Comparison of ENCODE assay signal across 13 cellular contexts in the genomic region with DNA sequence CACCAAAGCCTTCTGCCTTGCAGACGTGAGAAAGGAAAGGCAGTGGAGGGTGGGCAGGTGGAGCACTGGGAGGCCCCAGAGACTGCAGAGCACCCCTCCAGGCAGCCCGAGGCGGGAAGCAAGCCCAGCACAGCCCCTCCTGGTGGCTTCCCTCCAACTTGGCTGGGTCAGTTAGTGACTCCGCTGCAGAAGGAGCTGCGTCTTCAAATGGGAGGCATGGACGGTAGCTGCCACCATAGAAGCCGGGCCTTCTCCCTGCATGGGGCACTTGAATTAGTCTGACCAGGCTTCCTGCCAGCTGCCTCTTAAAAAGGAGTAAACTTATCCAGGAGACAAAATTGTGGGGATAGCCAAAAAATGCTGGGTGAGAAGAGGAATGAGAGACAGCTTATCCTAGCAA.
"Had no signal": no experiment of that assay in that cellular context is flagged by ENCODE, and none has a peak within 500 bp of the region (broad histone marks: within the 10 kb centered on the region; RNA-seq: fewer than 3 reads in every experiment).

No MANE protein-coding gene starts in this region.

- ATAC-seq: activated CD4-positive, CD25-positive, alpha-beta regulatory T cell treated with anti-CD3 and anti-CD28 coated beads, Interleukin-2, amount 50 U/mL, for 24 hours; stimulated activated memory B cell treated with anti-CD40 and anti-IgM and Interleukin-4, amounts not matched to agents 10 μg/mL and 1 μg/mL and 100 μg/mL, for 72 hours had no signal

- DNase-seq: activated T-cell treated with anti-CD3 and anti-CD28 coated beads, Interleukin-2, amount 50 U/mL, for 1 hour; cerebellar nuclear complex; dermis blood vessel endothelial cell; erythroblast; left ventricle myocardium inferior; spleen; stimulated activated CD4-positive, alpha-beta T cell treated with anti-CD3 and anti-CD28 coated beads, Interleukin-1b, Interleukin-23, amount 100 ng/mL, for 48 hours; T-helper 2 cell; transverse colon had no signal

- H3K4me3 ChIP-seq: left ventricle myocardium inferior, prostate gland, spleen, transverse colon had no signal

- H3K36me3 ChIP-seq: left ventricle myocardium inferior, prostate gland, spleen, transverse colon had no signal

- H3K27ac ChIP-seq: left ventricle myocardium inferior, prostate gland, spleen had no signal

- H3K9me3 ChIP-seq: prostate gland, transverse colon had no signal

- FAIRE-seq: TTC549 had no signal

- H3K4me1 ChIP-seq: prostate gland, transverse colon had no signal

- H3K27me3 ChIP-seq: spleen, transverse colon had no signal
